In genomic region chr10:92688573-92688926, GRCh38 we compare ENCODE assay signal across 1 cellular context.
TF ChIP-seq lines count a peak whose summit lies in the region.

No MANE protein-coding gene starts in this region.

TF ChIP-seq in SK-N-SH treated with all-trans-retinoic acid at 6 μM for 48 hours, 23 proteins besides CTCF, POLR2A, EP300 and RAD21 (continued from another document):
- no peak for TF ChIP-seq ESRRG (CRISPR knock-in tag; IDR thresholded peaks at IDR 0.05)
- TF ChIP-seq PPARA (CRISPR knock-in tag; IDR thresholded peaks at IDR 0.05; ENCODE audit: borderline replicate concordance) = no peak
- TF ChIP-seq ZFP30 (CRISPR knock-in tag; IDR thresholded peaks at IDR 0.05) = no peak
